ENCODE assay signal across 13 cellular contexts in the genomic region with DNA sequence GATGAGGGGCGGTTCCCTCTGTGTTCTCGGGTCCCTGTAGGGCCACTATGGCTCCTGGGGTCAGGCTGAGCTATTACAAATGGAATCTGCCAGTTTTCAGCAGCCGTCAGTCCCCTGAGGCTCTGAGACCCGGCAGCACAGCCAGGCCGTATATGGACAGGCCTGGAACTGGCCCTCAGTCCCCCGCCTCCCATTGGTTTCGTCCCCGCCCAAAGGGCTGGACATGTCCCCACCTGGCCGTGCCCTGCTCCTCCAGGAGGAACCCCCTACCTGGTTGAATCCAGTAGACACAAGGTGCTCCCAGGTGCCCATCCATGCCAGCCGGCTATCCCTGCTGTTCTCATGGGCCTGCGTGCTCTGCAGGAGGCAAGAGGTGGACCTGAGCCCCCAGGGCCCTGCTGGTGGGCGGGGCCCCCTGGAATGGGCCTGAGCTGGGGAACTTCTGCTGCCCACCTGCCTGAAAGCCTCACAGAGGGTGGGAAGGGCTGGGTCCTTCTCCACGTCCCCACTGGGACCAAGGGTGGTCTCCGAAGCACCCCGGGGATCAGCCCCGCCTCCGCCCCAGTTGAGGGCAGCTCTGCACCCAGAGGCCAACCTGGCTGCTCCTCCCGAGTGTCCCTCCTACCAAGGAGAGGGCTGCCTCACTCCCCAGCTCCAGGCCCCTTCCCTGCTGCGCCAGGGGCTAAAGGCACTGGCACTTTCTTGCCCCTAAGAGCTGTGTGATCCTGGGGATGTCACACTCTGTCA. TPM values are rescaled to one million over a fixed set of nuclear protein-coding genes. Genes with fewer than 3 reads are reported as not detected.
A peak's percentile ranks its signal among the peaks of the same experiment; 100 is the strongest.
DNase-seq lines count a peak whose midpoint lies in the region; ATAC-seq and TF ChIP-seq lines count a peak whose summit lies in the region.
"Had no signal": no experiment of that assay in that cellular context is flagged by ENCODE, and none has a peak within 500 bp of the region (broad histone marks: within the 10 kb centered on the region; RNA-seq: fewer than 3 reads in every experiment).

No MANE protein-coding gene starts in this region.

- H2BK12ac ChIP-seq in trophoblast cell (ENCODE audit: low read length) = peak overlapping the region; percentile 89

- H4K8ac ChIP-seq in trophoblast cell (ENCODE audit: low read depth, low read length) = peak overlapping the region; percentile 87

- H2BK5ac ChIP-seq in trophoblast cell (ENCODE audit: low read depth, low read length, poor library complexity) = peak overlapping the region; percentile 92

- peak overlapping the region; percentile 94 for H3K18ac ChIP-seq in trophoblast cell (ENCODE audit: low read length)

- H3K79me2 ChIP-seq in trophoblast cell (ENCODE audit: control insufficient read depth, insufficient read depth, low read length, poor library complexity) = peaks cover 21% of the 10 kb centered on the region

- H3K4me1 ChIP-seq in gastroesophageal sphincter = peaks cover 0 to 76% (median 23%) of the 10 kb centered on the region in 3 donors
- H3K4me1 ChIP-seq in trophoblast cell (ENCODE audit: control insufficient read depth in 1 of 2, insufficient read depth in 2 of 2, low read length in 2 of 2) = peaks cover 58 to 70% of the 10 kb centered on the region in 2 experiments
- H3K4me1 ChIP-seq: right lobe of liver had no signal

- POLR2A ChIA-PET in RWPE1 (lab: Yijun Ruan, JAX; ENCODE audit: low non-redundant PET) = no interaction called here

- CTCF ChIA-PET in RWPE1 (lab: Yijun Ruan, JAX) = interaction anchor here (0.6 to 6.7 kb wide), 2 partner anchors 14 to 27 kb away, joined by 4 to 44 read pairs; no protein-coding TSS in a partner anchor

- H3K14ac ChIP-seq in trophoblast cell (ENCODE audit: low read length) = peak overlapping the region; percentile 98

- H2BK120ac ChIP-seq in trophoblast cell (ENCODE audit: insufficient read depth, low read length, poor library complexity) = peak overlapping the region; percentile 98

- 100% methylated on average over 1 of the region's 19 CpGs; no CpG with 5 or more reads in 1 of the 2 donors for WGBS in gastroesophageal sphincter (ENCODE audit: low coverage in 1 of 2), 2 donors
- no CpG with 5 or more reads among the region's 19 CpGs for WGBS in trophoblast cell (ENCODE audit: extremely low coverage, insufficient coverage, insufficient read length)

- H3K36me3 ChIP-seq in gastroesophageal sphincter (peaks cover 0 to 75% of the 10 kb centered on the region in 2 donors), trophoblast cell (ENCODE audit: control insufficient read depth in 1 of 2, insufficient read depth in 2 of 2, low read length in 2 of 2) (peaks cover 10 to 12% of the 10 kb centered on the region in 2 experiments)

- H3K4ac ChIP-seq in trophoblast cell (ENCODE audit: low read depth, low read length) = peak overlapping the region; percentile 77

- TF ChIP-seq CTCF in AG10803 (conservative IDR thresholded peaks at IDR 0.05; ENCODE audit: low read length) = no peak
- TF ChIP-seq CTCF in RWPE1 (conservative IDR thresholded peaks at IDR 0.05; ENCODE audit: low read depth) = no peak
- no peak for TF ChIP-seq CTCF in gastroesophageal sphincter (IDR thresholded peaks at IDR 0.05)

- peak overlapping the region; percentile 61 for H4K12ac ChIP-seq in trophoblast cell (ENCODE audit: low read depth, low read length)

- H3K4me3 ChIP-seq in AG10803 (ENCODE audit: low read length) = no peak overlapping the region
- no peak overlapping the region for H3K4me3 ChIP-seq in gastroesophageal sphincter
- no peak overlapping the region for H3K4me3 ChIP-seq in trophoblast cell (ENCODE audit: low read depth, low read length)
- H3K4me3 ChIP-seq: right lobe of liver had no signal

- H3K79me1 ChIP-seq in trophoblast cell (ENCODE audit: low read length) = peaks cover 51% of the 10 kb centered on the region

- H3K27me3 ChIP-seq in gastroesophageal sphincter (no peaks in the 10 kb centered on the region), trophoblast cell (ENCODE audit: insufficient read depth, low read length) (no peaks in the 10 kb centered on the region)
- H3K27me3 ChIP-seq: right lobe of liver had no signal

- peak overlapping the region; percentile 7 for H2AFZ ChIP-seq in trophoblast cell (ENCODE audit: insufficient read depth, low read length, poor library complexity)

- ATAC-seq in gastroesophageal sphincter (no peak), GM18870 (IDR thresholded peaks at IDR 0.05; ENCODE audit: unreplicated experiment) (no peak), HG03097 (IDR thresholded peaks at IDR 0.05; ENCODE audit: low FRiP score, unreplicated experiment) (no peak)
- ATAC-seq: activated CD4-positive, CD25-positive, alpha-beta regulatory T cell treated with anti-CD3 and anti-CD28 coated beads, Interleukin-2, amount 50 U/mL, for 24 hours; right lobe of liver had no signal

- no peak for TF ChIP-seq EP300 in gastroesophageal sphincter (IDR thresholded peaks at IDR 0.05)

- H3K4me2 ChIP-seq in trophoblast cell (ENCODE audit: low read length) = peak overlapping the region; percentile 8

- H3K9me3 ChIP-seq in gastroesophageal sphincter = no peaks in the 10 kb centered on the region
- H3K9me3 ChIP-seq in trophoblast cell (ENCODE audit: insufficient read depth, low read depth, low read length) = peaks cover 2% of the 10 kb centered on the region
- H3K9me3 ChIP-seq: right lobe of liver had no signal

- H3K9ac ChIP-seq in trophoblast cell (ENCODE audit: low read length) = no peak overlapping the region

- no peak overlapping the region for H3K23ac ChIP-seq in trophoblast cell (ENCODE audit: low read length)

- peak overlapping the region; percentile 98 for H2AK5ac ChIP-seq in trophoblast cell (ENCODE audit: low read length)

- H3K27ac ChIP-seq in RWPE1 = peak overlapping the region; percentile 95
- peak overlapping the region in 3 of 4 donors; percentile 57 to 67 (median 64) for H3K27ac ChIP-seq in gastroesophageal sphincter
- H3K27ac ChIP-seq in trophoblast cell (ENCODE audit: low read depth, low read length) = peak overlapping the region; percentile 82

- TF ChIP-seq POLR2A in gastroesophageal sphincter (IDR thresholded peaks at IDR 0.05) = no peak

- DNase-seq in AG10803 (ENCODE audit: low read depth) (peak; percentile 57), RWPE1 (ENCODE audit: low spot score) (no peak), trophoblast cell (peak; percentile 75 to 79), HuH-7 (ENCODE audit: low spot score) (no peak)
- DNase-seq in effector CD4-positive, alpha-beta T cell = no peak
- DNase-seq: glutamatergic neuron, NCI-H524, SHP77 treated with DMSO at 0.1 percent for 48 hours had no signal

- peak overlapping the region; percentile 97 for H4K91ac ChIP-seq in trophoblast cell (ENCODE audit: low read depth, low read length)

RNA-seq across cellular contexts. Expression of a gene that starts 16.8 kb away (rescaled TPM):
- 10 to 100 TPM in 3 of 4 donors, 1 to 10 TPM in 1; 6.8 to 35.8 (median 19.9) TPM for total RNA-seq in gastroesophageal sphincter
- 17.6 and 18.2 TPM in 2 replicates for polyA plus RNA-seq in trophoblast cell (2013)

RNA-seq across cellular contexts. Expression of a gene that starts 27.9 kb away (rescaled TPM):
- 10 to 100 TPM; 11.0 to 38.9 (median 17.8) TPM for total RNA-seq in gastroesophageal sphincter
- 18.8 and 18.9 TPM in 2 replicates for polyA plus RNA-seq in trophoblast cell (2013)

RNA-seq across cellular contexts. Expression of a gene that starts 37.2 kb away (rescaled TPM):
- total RNA-seq in gastroesophageal sphincter = 10 to 100 TPM; 39.6 to 55.6 (median 43.9) TPM
- 32.8 and 34.3 TPM in 2 replicates for polyA plus RNA-seq in trophoblast cell (2013)

RNA-seq across cellular contexts. Expression of a gene that starts 37.3 kb away (rescaled TPM):
- total RNA-seq in gastroesophageal sphincter = 10 to 100 TPM; 26.0 to 37.3 (median 34.7) TPM
- polyA plus RNA-seq in trophoblast cell (2013) = 40.6 and 45.5 TPM in 2 replicates

Comparison
In these comparisons a context has a peak if more than half of its experiments do, and no peak if none do; other contexts are left out.
1. DNase-seq: peak in AG10803 (single experiment) and trophoblast cell (2 of 2); none in RWPE1 (single experiment), effector CD4-positive, alpha-beta T cell (single experiment) and HuH-7 (single experiment).
2. Peak in every context shown above with its lines, with median percentiles within 50 percentile points of each other: H3K27ac ChIP-seq.